16 cellular contexts compared by ENCODE assay signal in the genomic region with DNA sequence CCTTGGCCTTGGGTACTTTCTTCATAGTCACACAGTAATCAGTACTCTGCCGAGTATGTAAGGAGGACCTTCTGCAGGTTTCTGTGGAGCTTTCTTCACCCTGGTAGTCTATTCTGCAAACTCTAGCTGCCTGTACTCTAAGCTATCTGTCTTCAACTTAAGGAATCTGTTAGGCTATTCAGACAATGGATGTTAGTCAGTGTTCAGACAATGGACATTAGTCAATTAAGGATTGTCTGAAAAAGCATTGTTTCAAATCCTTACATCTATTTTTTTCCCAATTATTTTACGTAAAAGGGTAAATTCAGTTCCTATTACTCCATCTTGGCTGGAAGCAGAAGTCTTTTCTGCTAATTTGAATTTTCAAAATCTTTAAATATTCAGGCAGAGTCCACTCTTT.
DNase-seq lines count a peak whose midpoint lies in the region; ATAC-seq and TF ChIP-seq lines count a peak whose summit lies in the region.
"Had no signal": no experiment of that assay in that cellular context is flagged by ENCODE, and none has a peak within 500 bp of the region (broad histone marks: within the 10 kb centered on the region; RNA-seq: fewer than 3 reads in every experiment).

No MANE protein-coding gene starts in this region.

- no peaks in the 10 kb centered on the region for H3K27me3 Mint-ChIP-seq in activated T-cell treated with anti-CD3 and anti-CD28 coated beads, Interleukin-2, amount 50 U/mL, for 24 hours
- H3K27me3 Mint-ChIP-seq in activated T-helper 1 cell treated with anti-CD3 and anti-CD28 coated beads, Interleukin-12 subunit alpha, Interleukin-12 subunit beta, Interleukin-2, Interleukin-4 antibody, amounts not matched to agents 30 ng/mL and 10 ng/mL and 1 ng/mL, durations not matched to agents 14 hours and 24 hours and 36 hours (ENCODE audit: insufficient read depth) = no peaks in the 10 kb centered on the region
- no peaks in the 10 kb centered on the region for H3K27me3 Mint-ChIP-seq in endodermal cell (ENCODE audit: insufficient read depth)
- H3K27me3 Mint-ChIP-seq: B cell; CD4-positive, alpha-beta T cell had no signal

- H3K27ac ChIP-seq in endodermal cell (ENCODE audit: low read depth, low read length) (no peak overlapping the region), lower lobe of right lung (no peak overlapping the region)
- H3K27ac ChIP-seq: GM23248 had no signal

- TF ChIP-seq CTCF in endodermal cell (conservative IDR thresholded peaks at IDR 0.05) (no peak), lower lobe of right lung (IDR thresholded peaks at IDR 0.05) (no peak)

- H3K36me3 ChIP-seq in endodermal cell (ENCODE audit: control insufficient read depth, insufficient read depth, low read length) (no peaks in the 10 kb centered on the region), lower lobe of right lung (peaks cover 13% of the 10 kb centered on the region)

- peaks cover 8% of the 10 kb centered on the region for H3K9me3 Mint-ChIP-seq in activated T-cell treated with anti-CD3 and anti-CD28 coated beads, Interleukin-2, amount 50 U/mL, for 24 hours
- H3K9me3 Mint-ChIP-seq in activated T-helper 1 cell treated with anti-CD3 and anti-CD28 coated beads, Interleukin-12 subunit alpha, Interleukin-12 subunit beta, Interleukin-2, Interleukin-4 antibody, amounts not matched to agents 30 ng/mL and 10 ng/mL and 1 ng/mL, durations not matched to agents 14 hours and 24 hours and 36 hours = peaks cover 6% of the 10 kb centered on the region
- peaks cover 24% of the 10 kb centered on the region for H3K9me3 Mint-ChIP-seq in endodermal cell

- H3K4me1 ChIP-seq in endodermal cell (ENCODE audit: control insufficient read depth, insufficient read depth, low read length) (peaks cover 8% of the 10 kb centered on the region), lower lobe of right lung (no peaks in the 10 kb centered on the region)

- H3K9me3 ChIP-seq in endodermal cell (ENCODE audit: control insufficient read depth, low read length) = peaks cover 18% of the 10 kb centered on the region
- no peaks in the 10 kb centered on the region for H3K9me3 ChIP-seq in lower lobe of right lung

- peaks cover 30% of the 10 kb centered on the region for H3K4me1 Mint-ChIP-seq in activated T-cell treated with anti-CD3 and anti-CD28 coated beads, Interleukin-2, amount 50 U/mL, for 24 hours (ENCODE audit: low read depth)
- H3K4me1 Mint-ChIP-seq in activated T-helper 1 cell treated with anti-CD3 and anti-CD28 coated beads, Interleukin-12 subunit alpha, Interleukin-12 subunit beta, Interleukin-2, Interleukin-4 antibody, amounts not matched to agents 30 ng/mL and 10 ng/mL and 1 ng/mL, durations not matched to agents 14 hours and 24 hours and 36 hours (ENCODE audit: low read depth) = peaks cover 12% of the 10 kb centered on the region
- H3K4me1 Mint-ChIP-seq in endodermal cell = peaks cover 25% of the 10 kb centered on the region
- H3K4me1 Mint-ChIP-seq: B cell had no signal

- no peak overlapping the region for H3K4me3 Mint-ChIP-seq in activated T-cell treated with anti-CD3 and anti-CD28 coated beads, Interleukin-2, amount 50 U/mL, for 24 hours
- H3K4me3 Mint-ChIP-seq in activated T-helper 1 cell treated with anti-CD3 and anti-CD28 coated beads, Interleukin-12 subunit alpha, Interleukin-12 subunit beta, Interleukin-2, Interleukin-4 antibody, amounts not matched to agents 30 ng/mL and 10 ng/mL and 1 ng/mL, durations not matched to agents 14 hours and 24 hours and 36 hours = no peak overlapping the region
- peak overlapping the region; percentile 24 for H3K4me3 Mint-ChIP-seq in endodermal cell
- H3K4me3 Mint-ChIP-seq: B cell; CD4-positive, alpha-beta T cell had no signal

- no peak for ATAC-seq in lower lobe of right lung
- ATAC-seq: HCT116 had no signal

- no peak overlapping the region for H3K9ac ChIP-seq in endodermal cell (ENCODE audit: extremely low read depth, low read length, poor library complexity, severe bottlenecking)
- H3K9ac ChIP-seq: GM23248 had no signal

- DNase-seq in activated T-cell treated with anti-CD3 and anti-CD28 coated beads, Interleukin-2, amount 50 U/mL, for 24 hours = no peak
- DNase-seq in activated T-cell treated with anti-CD3 and anti-CD28 coated beads for 4 hours (no peak), endodermal cell (no peak), medulla oblongata (ENCODE audit: extremely low spot score) (peak; percentile 13), NCI-H128 (lab: John Stamatoyannopoulos, UW; ENCODE audit: unreplicated experiment) (no peak), HUDEP-2 (lab: John Stamatoyannopoulos, UW; ENCODE audit: unreplicated experiment in 76 of 76) (no peak), lower lobe of right lung (no peak)
- DNase-seq in activated T-helper 1 cell treated with anti-CD3 and anti-CD28 coated beads, Interleukin-12 subunit alpha, Interleukin-12 subunit beta, Interleukin-2, Interleukin-4 antibody, amounts not matched to agents 30 ng/mL and 10 ng/mL and 1 ng/mL, durations not matched to agents 14 hours and 24 hours and 36 hours (ENCODE audit: low spot score) = no peak
- DNase-seq: ACHN; C1 segment of cervical spinal cord; Calu3; CD4-positive, alpha-beta T cell; DMS 273 treated with DMSO at 0.1 percent for 48 hours; GM23248 had no signal

- H3K27me3 ChIP-seq in endodermal cell (ENCODE audit: control insufficient read depth, insufficient read depth, low read length, poor library complexity, severe bottlenecking) (no peaks in the 10 kb centered on the region), lower lobe of right lung (ENCODE audit: low read depth) (no peaks in the 10 kb centered on the region)

- H3K27ac Mint-ChIP-seq in activated T-cell treated with anti-CD3 and anti-CD28 coated beads, Interleukin-2, amount 50 U/mL, for 24 hours = peak overlapping the region; percentile 85
- H3K27ac Mint-ChIP-seq in activated T-helper 1 cell treated with anti-CD3 and anti-CD28 coated beads, Interleukin-12 subunit alpha, Interleukin-12 subunit beta, Interleukin-2, Interleukin-4 antibody, amounts not matched to agents 30 ng/mL and 10 ng/mL and 1 ng/mL, durations not matched to agents 14 hours and 24 hours and 36 hours = peak overlapping the region; percentile 35
- H3K27ac Mint-ChIP-seq in endodermal cell = peak overlapping the region; percentile 78
- H3K27ac Mint-ChIP-seq: B cell; CD4-positive, alpha-beta T cell had no signal

- H3K4me3 ChIP-seq in endodermal cell (ENCODE audit: low read length) = peak overlapping the region; percentile 68
- no peak overlapping the region for H3K4me3 ChIP-seq in lower lobe of right lung
- H3K4me3 ChIP-seq: GM23248 had no signal

- 81 to 100% methylated on average over 2 of the region's 2 CpGs for WGBS in endodermal cell (ENCODE audit: insufficient coverage in 1 of 2, insufficient read length in 1 of 2), 2 experiments

- H3K36me3 Mint-ChIP-seq in activated T-cell treated with anti-CD3 and anti-CD28 coated beads, Interleukin-2, amount 50 U/mL, for 24 hours (ENCODE audit: low read depth) = peaks cover 82% of the 10 kb centered on the region
- H3K36me3 Mint-ChIP-seq in activated T-helper 1 cell treated with anti-CD3 and anti-CD28 coated beads, Interleukin-12 subunit alpha, Interleukin-12 subunit beta, Interleukin-2, Interleukin-4 antibody, amounts not matched to agents 30 ng/mL and 10 ng/mL and 1 ng/mL, durations not matched to agents 14 hours and 24 hours and 36 hours (ENCODE audit: low read depth) = peaks cover 37% of the 10 kb centered on the region
- peaks cover 22% of the 10 kb centered on the region for H3K36me3 Mint-ChIP-seq in endodermal cell (ENCODE audit: low read depth)

- intact Hi-C loops in activated T-helper 1 cell treated with anti-CD3 and anti-CD28 coated beads, Interleukin-12 subunit alpha, Interleukin-12 subunit beta, Interleukin-2, Interleukin-4 antibody, amounts not matched to agents 30 ng/mL and 10 ng/mL and 1 ng/mL, durations not matched to agents 14 hours and 24 hours and 36 hours (cut with micrococcal nuclease) = loop anchor here (2.0 kb wide), 1 partner anchor 20 kb away; no protein-coding TSS in a partner anchor
- intact Hi-C loops in lower lobe of right lung (cut with DNase I) = no loop called here

Comparison
In these comparisons a context has a peak if more than half of its experiments do, and no peak if none do; other contexts are left out.
1. H3K27ac Mint-ChIP-seq: peak in every context shown above with its lines; median percentile 85 in activated T-cell treated with anti-CD3 and anti-CD28 coated beads, Interleukin-2, amount 50 U/mL, for 24 hours; 78 in endodermal cell; 35 in activated T-helper 1 cell treated with anti-CD3 and anti-CD28 coated beads, Interleukin-12 subunit alpha, Interleukin-12 subunit beta, Interleukin-2, Interleukin-4 antibody, amounts not matched to agents 30 ng/mL and 10 ng/mL and 1 ng/mL, durations not matched to agents 14 hours and 24 hours and 36 hours.